11 cellular contexts compared by ENCODE assay signal in the genomic region with DNA sequence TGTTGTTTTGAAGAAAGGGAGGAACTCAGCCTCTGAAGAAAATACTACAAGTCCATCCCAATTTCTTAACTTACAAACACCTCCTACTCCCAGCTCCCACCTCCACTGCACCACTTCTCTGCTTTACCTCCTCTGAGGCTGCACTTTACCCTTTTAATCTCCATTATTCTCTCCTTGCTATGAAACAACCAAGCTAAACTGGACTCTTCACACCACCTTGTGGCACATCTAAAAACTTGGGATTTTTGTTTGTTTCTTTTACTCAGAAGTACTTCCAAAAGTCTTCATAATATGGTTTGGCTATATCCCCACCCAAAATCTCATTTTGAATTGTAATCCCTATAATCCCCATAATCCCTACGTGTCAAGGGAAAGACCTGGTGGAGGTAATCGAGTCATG.
DNase-seq lines count a peak whose midpoint lies in the region; ATAC-seq and TF ChIP-seq lines count a peak whose summit lies in the region.
"Had no signal": no experiment of that assay in that cellular context is flagged by ENCODE, and none has a peak within 500 bp of the region (broad histone marks: within the 10 kb centered on the region; RNA-seq: fewer than 3 reads in every experiment).

No MANE protein-coding gene starts in this region.

- H3K36me3 ChIP-seq in prostate gland, result no peaks in the 10 kb centered on the region
- H3K36me3 ChIP-seq: right atrium auricular region had no signal

- no peak for TF ChIP-seq POLR2A in prostate gland (IDR thresholded peaks at IDR 0.05)

- no peaks in the 10 kb centered on the region for H3K9me3 Mint-ChIP-seq in stimulated activated naive CD8-positive, alpha-beta T cell treated with anti-CD3 and anti-CD28 coated beads, Interleukin-15, amount 100 ng/mL, for 72 hours
- H3K9me3 Mint-ChIP-seq: activated B cell treated with CpG ODN at 0.5 μM for 24 hours had no signal

- no peak for ATAC-seq in stimulated activated naive CD8-positive, alpha-beta T cell treated with anti-CD3 and anti-CD28 coated beads, Interleukin-15, amount 100 ng/mL, for 72 hours

- no peaks in the 10 kb centered on the region for H3K9me3 ChIP-seq in prostate gland
- H3K9me3 ChIP-seq: right atrium auricular region had no signal

- 74% methylated on average over 2 of the region's 2 CpGs for WGBS in prostate gland

- no peak overlapping the region for H3K4me3 Mint-ChIP-seq in stimulated activated naive CD8-positive, alpha-beta T cell treated with anti-CD3 and anti-CD28 coated beads, Interleukin-15, amount 100 ng/mL, for 72 hours
- H3K4me3 Mint-ChIP-seq: activated B cell treated with CpG ODN at 0.5 μM for 24 hours had no signal

- peak; percentile 62 for TF ChIP-seq CTCF in choroid plexus epithelial cell (conservative IDR thresholded peaks at IDR 0.05; ENCODE audit: low read depth, low read length)
- TF ChIP-seq CTCF in prostate gland (IDR thresholded peaks at IDR 0.05), result peak in 1 of 4 experiments; percentile 32

- peak; percentile 52 for DNase-seq in ELR (ENCODE audit: low read depth)
- DNase-seq in M059J (ENCODE audit: low read depth), result peak; percentile 54
- peak; percentile 76 for DNase-seq in choroid plexus epithelial cell (ENCODE audit: low read depth)
- DNase-seq in myocyte (ENCODE audit: low read depth), result peak; percentile 26
- no peak for DNase-seq in NCI-H1694 (lab: John Stamatoyannopoulos, UW)
- no peak for DNase-seq in stimulated activated naive CD8-positive, alpha-beta T cell treated with anti-CD3 and anti-CD28 coated beads, Interleukin-15, amount 100 ng/mL, for 72 hours
- DNase-seq in prostate gland (ENCODE audit: low spot score), result no peak
- DNase-seq in superior temporal gyrus (ENCODE audit: extremely low spot score), result no peak
- DNase-seq: activated B cell treated with CpG ODN at 0.5 μM for 24 hours, NCI-H524 treated with DMSO at 0.1 percent for 48 hours had no signal

- no peak overlapping the region for H3K4me3 ChIP-seq in choroid plexus epithelial cell (ENCODE audit: low read depth, low read length)
- no peak overlapping the region for H3K4me3 ChIP-seq in prostate gland
- H3K4me3 ChIP-seq: right atrium auricular region had no signal

- no peaks in the 10 kb centered on the region for H3K27me3 ChIP-seq in prostate gland (replicated peaks; ENCODE audit: insufficient read depth)
- H3K27me3 ChIP-seq: right atrium auricular region had no signal

- peaks cover 17% of the 10 kb centered on the region for H3K27me3 Mint-ChIP-seq in stimulated activated naive CD8-positive, alpha-beta T cell treated with anti-CD3 and anti-CD28 coated beads, Interleukin-15, amount 100 ng/mL, for 72 hours

- no peaks in the 10 kb centered on the region for H3K4me1 ChIP-seq in prostate gland (replicated peaks)
- H3K4me1 ChIP-seq: right atrium auricular region had no signal

- peak overlapping the region in 1 of 2 donors; percentile 19 for H3K27ac Mint-ChIP-seq in stimulated activated naive CD8-positive, alpha-beta T cell treated with anti-CD3 and anti-CD28 coated beads, Interleukin-15, amount 100 ng/mL, for 72 hours
- H3K27ac Mint-ChIP-seq: activated B cell treated with CpG ODN at 0.5 μM for 24 hours had no signal

- no peaks in the 10 kb centered on the region for H3K4me1 Mint-ChIP-seq in stimulated activated naive CD8-positive, alpha-beta T cell treated with anti-CD3 and anti-CD28 coated beads, Interleukin-15, amount 100 ng/mL, for 72 hours
- H3K4me1 Mint-ChIP-seq: activated B cell treated with CpG ODN at 0.5 μM for 24 hours had no signal

- intact Hi-C loops in prostate gland (cut with DNase I), result no loop called here

- no peak overlapping the region for H3K27ac ChIP-seq in prostate gland
- H3K27ac ChIP-seq: right atrium auricular region had no signal

Comparison
In these comparisons a context has a peak if more than half of its experiments do, and no peak if none do; other contexts are left out.
1. DNase-seq: peak in ELR (single experiment), M059J (single experiment), choroid plexus epithelial cell (single experiment) and myocyte (single experiment); none in NCI-H1694 (single experiment), stimulated activated naive CD8-positive, alpha-beta T cell treated with anti-CD3 and anti-CD28 coated beads, Interleukin-15, amount 100 ng/mL, for 72 hours (0 of 2), prostate gland (single experiment) and superior temporal gyrus (single experiment).